In genomic region chr1:5992034-5992813, GRCh38 we compare ENCODE assay signal across 8 cellular contexts. TPM values are rescaled to one million over a fixed set of nuclear protein-coding genes. Genes with fewer than 3 reads are reported as not detected.
DNase-seq lines count a peak whose midpoint lies in the region; ATAC-seq and TF ChIP-seq lines count a peak whose summit lies in the region.

NPHP4 (minus strand) TSS chr1:5992425; CDS start chr1:5986289, 6,136 bp downstream.

- H3K27me3 Mint-ChIP-seq in nephron progenitor cell (ENCODE audit: low read depth, poor library complexity), result peaks cover 33% of the 10 kb centered on the region
- no peaks in the 10 kb centered on the region for H3K27me3 Mint-ChIP-seq in stimulated activated naive CD8-positive, alpha-beta T cell treated with anti-CD3 and anti-CD28 coated beads, Interleukin-15, amount 100 ng/mL, for 72 hours

- H3K4me3 ChIP-seq in H7 (ENCODE audit: insufficient read depth, low read depth, low read length), result peak within 1 kb of the TSS; percentile 90

- peak; percentile 93 for ATAC-seq in stimulated activated naive CD8-positive, alpha-beta T cell treated with anti-CD3 and anti-CD28 coated beads, Interleukin-15, amount 100 ng/mL, for 72 hours

- TF ChIP-seq CTCF in nephron progenitor cell (IDR thresholded peaks at IDR 0.05), result no peak

- H3K27me3 ChIP-seq in H7 (ENCODE audit: control insufficient read depth, insufficient read depth, low read length), result peaks cover 26% of the 10 kb centered on the region

- H3K27ac Mint-ChIP-seq in nephron progenitor cell, result no peak within 1 kb of the TSS
- H3K27ac Mint-ChIP-seq in stimulated activated naive CD8-positive, alpha-beta T cell treated with anti-CD3 and anti-CD28 coated beads, Interleukin-15, amount 100 ng/mL, for 72 hours, result peak within 1 kb of the TSS; percentile 96

- DNase-seq in ELR (ENCODE audit: low read depth) (peak; percentile 99), H7 (peak; percentile 100), M059J (ENCODE audit: low read depth) (peak; percentile 99), SIG-M5 (lab: John Stamatoyannopoulos, UW) (peak; percentile 95), activated gamma-delta T cell (lab: John Stamatoyannopoulos, UW) (peak; percentile 99), fibroblast of the conjunctiva (ENCODE audit: low read depth) (peak; percentile 99), nephron progenitor cell (peak; percentile 100)
- DNase-seq in stimulated activated naive CD8-positive, alpha-beta T cell treated with anti-CD3 and anti-CD28 coated beads, Interleukin-15, amount 100 ng/mL, for 72 hours, result peak; percentile 98 to 99

- H3K36me3 Mint-ChIP-seq in nephron progenitor cell (ENCODE audit: low read depth), result no peaks in the 10 kb centered on the region

- H3K4me3 Mint-ChIP-seq in nephron progenitor cell, result peak within 1 kb of the TSS; percentile 95
- H3K4me3 Mint-ChIP-seq in stimulated activated naive CD8-positive, alpha-beta T cell treated with anti-CD3 and anti-CD28 coated beads, Interleukin-15, amount 100 ng/mL, for 72 hours, result peak within 1 kb of the TSS; percentile 90 to 99

- peaks cover 40% of the 10 kb centered on the region for H3K4me1 Mint-ChIP-seq in nephron progenitor cell
- H3K4me1 Mint-ChIP-seq in stimulated activated naive CD8-positive, alpha-beta T cell treated with anti-CD3 and anti-CD28 coated beads, Interleukin-15, amount 100 ng/mL, for 72 hours, result peaks cover 52% of the 10 kb centered on the region

- H3K36me3 ChIP-seq in H7 (replicated peaks; ENCODE audit: control insufficient read depth, insufficient read depth, low read length), result no peaks in the 10 kb centered on the region

- H3K9me3 Mint-ChIP-seq in nephron progenitor cell, result no peaks in the 10 kb centered on the region
- H3K9me3 Mint-ChIP-seq in stimulated activated naive CD8-positive, alpha-beta T cell treated with anti-CD3 and anti-CD28 coated beads, Interleukin-15, amount 100 ng/mL, for 72 hours, result no peaks in the 10 kb centered on the region

RNA-seq across cellular contexts. Expression of gene NPHP4, which starts in this region (rescaled TPM):
- total RNA-seq in H7 (2014; rRNA removed; shearing (Covaris generic)), result 22.1 and 22.2 TPM in 2 replicates
- 5.4 and 7.8 TPM in 2 replicates for total RNA-seq in M059J (2014; rRNA removed; shearing (Covaris generic))

Comparison
In these comparisons a context has a peak if more than half of its experiments do, and no peak if none do; other contexts are left out.
1. Peak in every context shown above with its lines: DNase-seq, ATAC-seq and H3K4me3 ChIP-seq.